In the genomic region with DNA sequence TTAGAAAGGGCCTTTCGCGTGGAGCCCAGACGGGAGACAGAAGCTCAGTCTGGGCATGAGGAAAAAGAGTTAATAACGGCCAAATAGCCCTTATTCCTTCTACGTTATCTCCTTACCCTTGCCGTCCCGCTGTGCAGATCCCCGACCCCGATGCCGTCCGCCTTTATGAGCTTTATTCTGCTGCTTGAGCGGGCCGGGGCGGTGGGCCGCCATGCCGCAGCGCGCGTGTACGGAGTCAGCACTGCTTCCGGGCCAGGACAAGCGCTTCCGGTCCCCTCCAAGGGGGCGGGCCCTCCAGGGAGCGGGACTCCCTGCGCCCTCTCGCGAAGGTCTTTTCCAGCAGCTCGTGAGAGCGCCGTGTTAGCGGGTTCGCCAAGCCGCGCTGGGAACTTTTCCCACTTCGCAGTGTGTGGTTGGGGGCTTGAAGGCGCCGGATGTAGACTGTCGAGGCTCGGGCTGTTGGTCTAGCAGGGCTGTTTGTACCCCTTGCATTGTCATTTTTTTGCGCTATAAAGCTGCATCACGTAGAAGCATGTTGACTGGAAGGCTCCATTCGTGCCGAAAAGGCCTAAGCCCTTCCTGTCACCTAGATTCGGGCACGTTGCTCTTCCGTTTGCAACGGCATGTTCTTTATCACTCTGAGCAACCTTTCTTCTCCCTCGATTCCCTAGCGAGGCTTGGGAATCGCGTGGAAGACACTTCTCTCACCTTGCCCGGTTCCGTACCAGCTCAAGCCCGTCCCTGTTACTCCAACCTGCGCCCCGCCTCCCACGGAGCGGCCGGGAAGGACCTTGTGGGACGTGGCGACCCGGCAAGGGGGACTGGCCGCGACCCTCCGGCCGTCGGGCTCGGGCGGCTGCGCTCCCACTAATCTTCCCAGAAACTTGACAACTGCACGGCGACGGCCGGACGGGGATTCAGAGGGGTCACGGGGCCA, we compare ENCODE assay signal across 8 cellular contexts. TPM values are rescaled to one million over a fixed set of nuclear protein-coding genes. Genes with fewer than 3 reads are reported as not detected.
DNase-seq lines count a peak whose midpoint lies in the region; ATAC-seq and TF ChIP-seq lines count a peak whose summit lies in the region.

Gene TSR1 (minus strand): TSS at position 243 of the 937 bp plus-strand sequence. CDS start 30 bp downstream, at position 213.

- intact Hi-C loops in stomach (cut with DNase I; ENCODE audit: low total_unique reads), result no loop called here

- 0 to 1% (median 1%) methylated on average over 54 to 77 of the region's 77 CpGs for WGBS in stomach, 5 donors

- H3K79me2 ChIP-seq in neural cell (replicated peaks; ENCODE audit: insufficient read depth, low read length), result peaks cover 29% of the 10 kb centered on the region

- H3K9me2 ChIP-seq in neural cell (ENCODE audit: insufficient read depth, low read length), result no peaks in the 10 kb centered on the region

- peak within 1 kb of the TSS; percentile 85 for H2AFZ ChIP-seq in neural cell (ENCODE audit: low read depth, low read length)

- no peaks in the 10 kb centered on the region for H4K20me1 ChIP-seq in neural cell (ENCODE audit: insufficient read depth)

- peak; percentile 49 for TF ChIP-seq EP300 in neural cell (conservative IDR thresholded peaks at IDR 0.05; ENCODE audit: poor library complexity, severe bottlenecking)
- TF ChIP-seq EP300 in stomach (IDR thresholded peaks at IDR 0.05), result no peak

- H3K9me3 ChIP-seq in RWPE2 (ENCODE audit: severe bottlenecking) (no peaks in the 10 kb centered on the region), neural cell (ENCODE audit: low read length) (no peaks in the 10 kb centered on the region), stomach (no peaks in the 10 kb centered on the region)

- H3K4me3 ChIP-seq in RWPE2 (ENCODE audit: severe bottlenecking) (peak within 1 kb of the TSS; percentile 82), fibroblast of the aortic adventitia (ENCODE audit: low read depth, low read length) (peak within 1 kb of the TSS; percentile 94), neural cell (ENCODE audit: low read length) (peak within 1 kb of the TSS; percentile 98), stomach (peak within 1 kb of the TSS; percentile 82 to 99 (median 95))

- H3K27me3 ChIP-seq in RWPE2 (ENCODE audit: insufficient read depth, poor library complexity, severe bottlenecking), result no peaks in the 10 kb centered on the region
- H3K27me3 ChIP-seq in neural cell (ENCODE audit: insufficient read depth, low read depth, low read length), result no peaks in the 10 kb centered on the region
- H3K27me3 ChIP-seq in stomach, result no peaks in the 10 kb centered on the region

- H3F3A ChIP-seq in neural cell (ENCODE audit: insufficient read depth, low read length, poor library complexity, severe bottlenecking), result no peaks in the 10 kb centered on the region

- peak; percentile 96 for DNase-seq in Daoy (ENCODE audit: low read depth)
- peak; percentile 34 to 76 for DNase-seq in Kasumi-1 (lab: John Stamatoyannopoulos, UW)
- peak; percentile 92 for DNase-seq in RWPE2 (ENCODE audit: low spot score)
- peak; percentile 97 for DNase-seq in activated effector memory CD4-positive, alpha-beta T cell treated with anti-CD3 and anti-CD28 coated beads, Interleukin-2, amount 50 U/mL, for 16 hours
- peak; percentile 87 for DNase-seq in fibroblast of the aortic adventitia (ENCODE audit: low read depth)
- peak; percentile 92 for DNase-seq in stomach

- TF ChIP-seq POLR2A in stomach (IDR thresholded peaks at IDR 0.05), result peak in 2 of 4 donors; percentile 56 to 67

- H3K36me3 ChIP-seq in RWPE2 (ENCODE audit: low read depth) (peaks cover 50% of the 10 kb centered on the region), neural cell (ENCODE audit: insufficient read depth, low read length) (no peaks in the 10 kb centered on the region), stomach (peaks cover 28 to 48% (median 42%) of the 10 kb centered on the region in 4 donors)

- H3K27ac ChIP-seq in RWPE2 (ENCODE audit: poor library complexity, severe bottlenecking) (peak within 1 kb of the TSS; percentile 62), neural cell (ENCODE audit: low read length) (peak within 1 kb of the TSS; percentile 91), stomach (peak within 1 kb of the TSS; percentile 90 to 96 (median 95))

- peak within 1 kb of the TSS; percentile 93 for H3K4me2 ChIP-seq in neural cell (ENCODE audit: low read length)

- H3K4me1 ChIP-seq in RWPE2 (ENCODE audit: insufficient read depth, poor library complexity, severe bottlenecking) (peaks cover 6% of the 10 kb centered on the region), stomach (peaks cover 10 to 40% (median 36%) of the 10 kb centered on the region in 4 donors)

- peak; percentile 42 for TF ChIP-seq CTCF in RWPE2 (IDR thresholded peaks at IDR 0.05; ENCODE audit: poor library complexity, severe bottlenecking)
- TF ChIP-seq CTCF in fibroblast of the aortic adventitia (IDR thresholded peaks at IDR 0.05; ENCODE audit: insufficient read depth, low read length), result peak; percentile 14
- peak; percentile 63 for TF ChIP-seq CTCF in neural cell (IDR thresholded peaks at IDR 0.05; ENCODE audit: poor library complexity, severe bottlenecking)
- TF ChIP-seq CTCF in stomach (IDR thresholded peaks at IDR 0.05), result peak in 2 of 7 experiments; percentile 8 to 9

- TF ChIP-seq RAD21 in neural cell (conservative IDR thresholded peaks at IDR 0.05), result peak; percentile 48

- peak within 1 kb of the TSS; percentile 84 for H3K9ac ChIP-seq in neural cell (ENCODE audit: low read length)

- ATAC-seq in GM21786 (IDR thresholded peaks at IDR 0.05; ENCODE audit: unreplicated experiment), result peak; percentile 83
- peak; percentile 92 for ATAC-seq in RWPE2 (ENCODE audit: low read depth)

TF ChIP-seq in neural cell, 6 proteins besides CTCF, POLR2A, EP300 and RAD21:
- TF ChIP-seq POLR2AphosphoS5 (IDR thresholded peaks at IDR 0.05) (peak; percentile 94), EZH2 (IDR thresholded peaks at IDR 0.05; ENCODE audit: borderline replicate concordance, insufficient read depth, low read length, poor library complexity, severe bottlenecking) (no peak), TAF1 (IDR thresholded peaks at IDR 0.05; ENCODE audit: low read depth) (peak; percentile 64), SMC3 (conservative IDR thresholded peaks at IDR 0.05; ENCODE audit: poor library complexity) (peak; percentile 67), MXI1 (conservative IDR thresholded peaks at IDR 0.05; ENCODE audit: poor library complexity, severe bottlenecking) (peak; percentile 100)
- TF ChIP-seq, protein P1, sequence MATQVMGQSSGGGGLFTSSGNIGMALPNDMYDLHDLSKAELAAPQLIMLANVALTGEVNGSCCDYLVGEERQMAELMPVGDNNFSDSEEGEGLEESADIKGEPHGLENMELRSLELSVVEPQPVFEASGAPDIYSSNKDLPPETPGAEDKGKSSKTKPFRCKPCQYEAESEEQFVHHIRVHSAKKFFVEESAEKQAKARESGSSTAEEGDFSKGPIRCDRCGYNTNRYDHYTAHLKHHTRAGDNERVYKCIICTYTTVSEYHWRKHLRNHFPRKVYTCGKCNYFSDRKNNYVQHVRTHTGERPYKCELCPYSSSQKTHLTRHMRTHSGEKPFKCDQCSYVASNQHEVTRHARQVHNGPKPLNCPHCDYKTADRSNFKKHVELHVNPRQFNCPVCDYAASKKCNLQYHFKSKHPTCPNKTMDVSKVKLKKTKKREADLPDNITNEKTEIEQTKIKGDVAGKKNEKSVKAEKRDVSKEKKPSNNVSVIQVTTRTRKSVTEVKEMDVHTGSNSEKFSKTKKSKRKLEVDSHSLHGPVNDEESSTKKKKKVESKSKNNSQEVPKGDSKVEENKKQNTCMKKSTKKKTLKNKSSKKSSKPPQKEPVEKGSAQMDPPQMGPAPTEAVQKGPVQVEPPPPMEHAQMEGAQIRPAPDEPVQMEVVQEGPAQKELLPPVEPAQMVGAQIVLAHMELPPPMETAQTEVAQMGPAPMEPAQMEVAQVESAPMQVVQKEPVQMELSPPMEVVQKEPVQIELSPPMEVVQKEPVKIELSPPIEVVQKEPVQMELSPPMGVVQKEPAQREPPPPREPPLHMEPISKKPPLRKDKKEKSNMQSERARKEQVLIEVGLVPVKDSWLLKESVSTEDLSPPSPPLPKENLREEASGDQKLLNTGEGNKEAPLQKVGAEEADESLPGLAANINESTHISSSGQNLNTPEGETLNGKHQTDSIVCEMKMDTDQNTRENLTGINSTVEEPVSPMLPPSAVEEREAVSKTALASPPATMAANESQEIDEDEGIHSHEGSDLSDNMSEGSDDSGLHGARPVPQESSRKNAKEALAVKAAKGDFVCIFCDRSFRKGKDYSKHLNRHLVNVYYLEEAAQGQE (IDR thresholded peaks at IDR 0.05; ENCODE audit: borderline replicate concordance), result peak; percentile 80

RNA-seq across cellular contexts. Expression of gene TSR1, which starts in this region (rescaled TPM):
- total RNA-seq in Daoy (2014; rRNA removed; shearing (Covaris generic)), result 117 and 127 TPM in 2 replicates
- total RNA-seq in fibroblast of the aortic adventitia (ENCODE audit: low replicate concordance) (24.2 and 44.5 TPM in 2 replicates), stomach (10 to 100 TPM; 17.1 to 67.0 (median 33.8) TPM)
- polyA plus RNA-seq in neural cell (31.8 and 32.5 TPM in 2 replicates), stomach (10 to 100 TPM; 12.2 to 13.8 (median 12.4) TPM)
- 34.6 and 41.9 TPM in 2 replicates for polyA minus RNA-seq in neural cell

Comparison
In these comparisons a context has a peak if more than half of its experiments do, and no peak if none do; other contexts are left out.
1. Peak in every context shown above with its lines: DNase-seq, ATAC-seq, H3K4me3 ChIP-seq and H3K27ac ChIP-seq.